9 cellular contexts compared by ENCODE assay signal in genomic region chr2:127324635-127325034, GRCh38. TPM values are rescaled to one million over a fixed set of nuclear protein-coding genes. Genes with fewer than 3 reads are reported as not detected.
DNase-seq lines count a peak whose midpoint lies in the region; ATAC-seq and TF ChIP-seq lines count a peak whose summit lies in the region.
"Had no signal": no experiment of that assay in that cellular context is flagged by ENCODE, and none has a peak within 500 bp of the region (broad histone marks: within the 10 kb centered on the region; RNA-seq: fewer than 3 reads in every experiment).

No MANE protein-coding gene starts in this region.

- peaks cover 86% of the 10 kb centered on the region for H3K36me3 Mint-ChIP-seq in CD4-positive, alpha-beta T cell (ENCODE audit: low read depth)
- H3K36me3 Mint-ChIP-seq in activated CD4-positive, alpha-beta T cell treated with anti-CD3 and anti-CD28 coated beads, Interleukin-2, amount 10 ng/mL, durations not matched to agents 7 days and 5 days (ENCODE audit: low read depth) = peaks cover 44% of the 10 kb centered on the region

- no peak overlapping the region for H3K27ac Mint-ChIP-seq in CD4-positive, alpha-beta T cell
- H3K27ac Mint-ChIP-seq in activated CD4-positive, alpha-beta T cell treated with anti-CD3 and anti-CD28 coated beads, Interleukin-2, amount 10 ng/mL, durations not matched to agents 7 days and 5 days = no peak overlapping the region
- H3K27ac Mint-ChIP-seq: IgD-negative memory B cell had no signal

- POLR2A ChIA-PET in CD4-positive, alpha-beta T cell (lab: Charles Lee) = no interaction called here
- POLR2A ChIA-PET in HEK293T (lab: Yijun Ruan, JAX) = interaction anchor here (1.0 kb wide), 1 partner anchor 30 kb away, joined by 7 read pairs; the partner anchor contains the start of gene ERCC3
- POLR2A ChIA-PET in activated CD4-positive, alpha-beta T cell treated with anti-CD3 and anti-CD28 coated beads, Interleukin-2, amount 10 ng/mL, durations not matched to agents 7 days and 5 days (lab: Charles Lee) = no interaction called here

- H3K27ac ChIP-seq in CD4-positive, alpha-beta T cell (ENCODE audit: low read depth, low read length) = no peak overlapping the region

- TF ChIP-seq CTCF in CD4-positive, alpha-beta T cell (IDR thresholded peaks at IDR 0.05) = peak; percentile 38

- H3K4me1 Mint-ChIP-seq in CD4-positive, alpha-beta T cell (ENCODE audit: low read depth) = no peaks in the 10 kb centered on the region
- H3K4me1 Mint-ChIP-seq in activated CD4-positive, alpha-beta T cell treated with anti-CD3 and anti-CD28 coated beads, Interleukin-2, amount 10 ng/mL, durations not matched to agents 7 days and 5 days = no peaks in the 10 kb centered on the region

- DNase-seq in CD4-positive, alpha-beta T cell = no peak
- DNase-seq in HEK293T (ENCODE audit: extremely low spot score) (peak; percentile 25), SKM-1 (lab: John Stamatoyannopoulos, UW; ENCODE audit: unreplicated experiment) (peak; percentile 14), foreskin melanocyte (peak; percentile 28), stromal cell of bone marrow (ENCODE audit: low read depth) (peak; percentile 38), T-helper 1 cell (no peak)
- DNase-seq in activated effector memory CD4-positive, alpha-beta T cell treated with anti-CD3 and anti-CD28 coated beads, Interleukin-2, amount 50 U/mL, for 16 hours = no peak
- no peak for DNase-seq in activated CD4-positive, alpha-beta T cell treated with anti-CD3 and anti-CD28 coated beads, Interleukin-2, amount 10 ng/mL, durations not matched to agents 7 days and 5 days

- peaks cover 5% of the 10 kb centered on the region for H3K9me3 Mint-ChIP-seq in CD4-positive, alpha-beta T cell
- H3K9me3 Mint-ChIP-seq in activated CD4-positive, alpha-beta T cell treated with anti-CD3 and anti-CD28 coated beads, Interleukin-2, amount 10 ng/mL, durations not matched to agents 7 days and 5 days = peaks cover 8% of the 10 kb centered on the region

- H3K27me3 ChIP-seq in CD4-positive, alpha-beta T cell (ENCODE audit: control insufficient read depth, insufficient read depth, low read length) = no peaks in the 10 kb centered on the region

- H3K4me3 Mint-ChIP-seq in CD4-positive, alpha-beta T cell = no peak overlapping the region
- no peak overlapping the region for H3K4me3 Mint-ChIP-seq in activated CD4-positive, alpha-beta T cell treated with anti-CD3 and anti-CD28 coated beads, Interleukin-2, amount 10 ng/mL, durations not matched to agents 7 days and 5 days
- H3K4me3 Mint-ChIP-seq: IgD-negative memory B cell had no signal

- CTCF ChIA-PET in CD4-positive, alpha-beta T cell (lab: Charles Lee) = interaction anchor here (1.7 kb wide), 1 partner anchor 156 kb away, joined by 8 read pairs; no protein-coding TSS in a partner anchor
- CTCF ChIA-PET in HEK293T (lab: Yijun Ruan, JAX) = interaction anchor here (1.1 to 2.0 kb wide), 2 partner anchors 25 to 154 kb away, joined by 3 to 7 read pairs; no protein-coding TSS in a partner anchor
- CTCF ChIA-PET in activated CD4-positive, alpha-beta T cell treated with anti-CD3 and anti-CD28 coated beads, Interleukin-2, amount 10 ng/mL, durations not matched to agents 7 days and 5 days (lab: Charles Lee) = no interaction called here

- intact Hi-C loops in CD4-positive, alpha-beta T cell (cut with DNase I, micrococcal nuclease) = loop anchor here (2.0 to 10.0 kb wide), 2 partner anchors 90 to 154 kb away; partner anchors contain the start of gene PROC (in 1 of the 2)

- no peaks in the 10 kb centered on the region for H3K27me3 Mint-ChIP-seq in CD4-positive, alpha-beta T cell
- H3K27me3 Mint-ChIP-seq in activated CD4-positive, alpha-beta T cell treated with anti-CD3 and anti-CD28 coated beads, Interleukin-2, amount 10 ng/mL, durations not matched to agents 7 days and 5 days = no peaks in the 10 kb centered on the region
- H3K27me3 Mint-ChIP-seq: IgD-negative memory B cell had no signal

- H3K9me3 ChIP-seq in CD4-positive, alpha-beta T cell (ENCODE audit: control insufficient read depth, low read length) = peaks cover 5% of the 10 kb centered on the region

- no peak for ATAC-seq in CD4-positive, alpha-beta T cell (ENCODE audit: poor library complexity)

TF ChIP-seq in HEK293T, 16 proteins besides CTCF, POLR2A, EP300 and RAD21:
- TF ChIP-seq ARNT (IDR thresholded peaks at IDR 0.05) (no peak), ELF4 (IDR thresholded peaks at IDR 0.05) (no peak), FOXA1 (IDR thresholded peaks at IDR 0.05) (no peak), SP1 (IDR thresholded peaks at IDR 0.05) (no peak), PKNOX1 (IDR thresholded peaks at IDR 0.05) (no peak), CTBP1 (IDR thresholded peaks at IDR 0.05; ENCODE audit: borderline replicate concordance) (no peak), ZNF384 (IDR thresholded peaks at IDR 0.05) (no peak), SUZ12 (IDR thresholded peaks at IDR 0.05) (no peak), LEF1 (IDR thresholded peaks at IDR 0.05; ENCODE audit: borderline replicate concordance) (no peak), FOXM1 (IDR thresholded peaks at IDR 0.05; ENCODE audit: borderline replicate concordance) (no peak), BHLHE40 (IDR thresholded peaks at IDR 0.05; ENCODE audit: borderline replicate concordance) (no peak)

RNA-seq across cellular contexts. Expression of gene ERCC3, which starts 30.7 kb away (rescaled TPM):
- 10 to 100 TPM; 40.0 to 44.0 TPM for total RNA-seq in CD4-positive, alpha-beta T cell
- 10 to 100 TPM; 52.1 to 53.3 TPM for total RNA-seq in activated CD4-positive, alpha-beta T cell treated with anti-CD3 and anti-CD28 coated beads, Interleukin-2, amount 10 ng/mL, durations not matched to agents 7 days and 5 days

Comparison
In these comparisons a context has a peak if more than half of its experiments do, and no peak if none do; other contexts are left out.
1. DNase-seq: peak in HEK293T (single experiment), SKM-1 (single experiment), foreskin melanocyte (single experiment) and stromal cell of bone marrow (single experiment); none in CD4-positive, alpha-beta T cell (0 of 10), T-helper 1 cell (0 of 5), activated effector memory CD4-positive, alpha-beta T cell treated with anti-CD3 and anti-CD28 coated beads, Interleukin-2, amount 50 U/mL, for 16 hours (single experiment) and activated CD4-positive, alpha-beta T cell treated with anti-CD3 and anti-CD28 coated beads, Interleukin-2, amount 10 ng/mL, durations not matched to agents 7 days and 5 days (single experiment).